8 cellular contexts compared by ENCODE assay signal in genomic region chr3:48990636-48991421, GRCh38. TPM values are rescaled to one million over a fixed set of nuclear protein-coding genes. Genes with fewer than 3 reads are reported as not detected.
A peak's percentile ranks its signal among the peaks of the same experiment; 100 is the strongest.
DNase-seq lines count a peak whose midpoint lies in the region; TF ChIP-seq lines count a peak whose summit lies in the region.

No MANE protein-coding gene starts in this region.

- H3K9me3 ChIP-seq in endocrine pancreas (ENCODE audit: control insufficient read depth, low read length) (no peaks in the 10 kb centered on the region), uterus (no peaks in the 10 kb centered on the region)

- peak overlapping the region; percentile 93 to 94 for H3K27ac ChIP-seq in uterus

- no peak for TF ChIP-seq POLR2A in uterus (IDR thresholded peaks at IDR 0.05)

- H3K27me3 ChIP-seq in endocrine pancreas (ENCODE audit: control insufficient read depth, insufficient read depth, low read length) = no peaks in the 10 kb centered on the region
- H3K27me3 ChIP-seq in uterus = no peaks in the 10 kb centered on the region

- intact Hi-C loops in uterus (cut with DNase I; ENCODE audit: low total_unique reads) = no loop called here

- H3K36me3 ChIP-seq in endocrine pancreas (ENCODE audit: control insufficient read depth, insufficient read depth, low read length) (no peaks in the 10 kb centered on the region), uterus (no peaks in the 10 kb centered on the region)

- H3K9ac ChIP-seq in endocrine pancreas (ENCODE audit: control insufficient read depth, insufficient read depth, low read length) = peak overlapping the region; percentile 88

- no peak for TF ChIP-seq CTCF in HFF-Myc (IDR thresholded peaks at IDR 0.05; ENCODE audit: low read depth, low read length, missing control alignments)
- no peak for TF ChIP-seq CTCF in uterus (IDR thresholded peaks at IDR 0.05)

- H3K4me3 ChIP-seq in HFF-Myc (replicated peaks; ENCODE audit: low read depth, low read length) (peak overlapping the region; percentile 81), endocrine pancreas (ENCODE audit: control insufficient read depth, insufficient read depth, low read length) (peak overlapping the region; percentile 81), uterus (peak overlapping the region; percentile 56 to 70)

- H3K4me1 ChIP-seq in endocrine pancreas (ENCODE audit: control insufficient read depth, insufficient read depth, low read length) (peaks cover 6% of the 10 kb centered on the region), uterus (peaks cover 0 to 9% of the 10 kb centered on the region in 2 donors)

- DNase-seq in NCI-H510A treated with DMSO at 0.1 percent for 48 hours (lab: John Stamatoyannopoulos, UW) = peak; percentile 15
- DNase-seq in NCI-H510A (lab: John Stamatoyannopoulos, UW) = no peak
- no peak for DNase-seq in HFF-Myc (ENCODE audit: extremely low read depth, low read depth)
- peak; percentile 17 for DNase-seq in T follicular helper cell (ENCODE audit: low read depth)
- peak; percentile 53 for DNase-seq in myocyte (ENCODE audit: low read depth)
- no peak for DNase-seq in uterus
- no peak for DNase-seq in cortex of kidney (lab: John Stamatoyannopoulos, UW)

RNA-seq across cellular contexts. Expression of gene P4HTM, which starts 0.8 kb away (rescaled TPM):
- total RNA-seq in myocyte = 32.8 and 35.9 TPM in 2 replicates
- polyA plus RNA-seq in myocyte (2012) = 26.1 TPM
- total RNA-seq in uterus = 10 to 100 TPM; 35.0 to 81.5 (median 51.1) TPM

RNA-seq across cellular contexts. Expression of gene WDR6, which starts 16.4 kb away (rescaled TPM):
- total RNA-seq in myocyte (86.8 and 95.5 TPM in 2 replicates), uterus (100 to 1,000 TPM in 3 of 4 donors, 10 to 100 TPM in 1; 50.0 to 243 (median 122) TPM)
- polyA plus RNA-seq in myocyte (2012) = 115 TPM

RNA-seq across cellular contexts. Expression of gene DALRD3, which starts 27.6 kb away (rescaled TPM):
- total RNA-seq in myocyte (35.8 and 42.8 TPM in 2 replicates), uterus (10 to 100 TPM; 13.8 to 93.0 (median 27.7) TPM)
- polyA plus RNA-seq in myocyte (2012) = 34.9 TPM

RNA-seq across cellular contexts. Expression of gene NDUFAF3, which starts 31.1 kb away (rescaled TPM):
- 136 and 185 TPM in 2 replicates for total RNA-seq in myocyte
- polyA plus RNA-seq in myocyte (2012) = 135 TPM
- total RNA-seq in uterus = 10 to 100 TPM in 3 of 4 donors, 1 to 10 TPM in 1; 8.8 to 96.6 (median 30.3) TPM

RNA-seq across cellular contexts. Expression of gene IMPDH2, which starts 38.4 kb away (rescaled TPM):
- total RNA-seq in myocyte (242 and 275 TPM in 2 replicates), uterus (100 to 1,000 TPM in 3 of 4 donors, 10 to 100 TPM in 1; 53.0 to 273 (median 163) TPM)
- polyA plus RNA-seq in myocyte (2012) = 180 TPM

Comparison
In these comparisons a context has a peak if more than half of its experiments do, and no peak if none do; other contexts are left out.
1. DNase-seq: peak in NCI-H510A treated with DMSO at 0.1 percent for 48 hours (single experiment), T follicular helper cell (single experiment) and myocyte (single experiment); none in NCI-H510A (single experiment), HFF-Myc (single experiment), uterus (0 of 2) and cortex of kidney (single experiment).
2. Peak in every context shown above with its lines, with median percentiles within 50 percentile points of each other: H3K4me3 ChIP-seq.